In the genomic region with DNA sequence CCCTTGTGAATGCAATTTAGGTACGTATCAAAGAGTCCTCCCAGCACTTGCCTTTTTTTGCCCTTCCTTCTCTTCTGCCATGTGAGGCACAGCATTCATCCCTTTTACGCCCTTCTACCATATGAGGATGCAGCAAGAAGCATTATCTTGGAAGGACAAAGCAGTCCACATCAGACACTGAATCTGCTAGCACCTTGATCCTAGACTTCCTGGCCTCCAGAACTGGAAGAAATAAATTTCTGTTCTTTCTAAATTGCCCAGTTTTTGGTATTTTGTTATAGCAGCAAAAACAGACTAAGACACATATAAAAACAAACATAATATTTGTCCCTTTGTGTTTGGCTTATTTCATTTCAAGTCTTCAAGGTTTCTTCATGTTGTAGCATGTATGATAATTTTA, we compare ENCODE assay signal across 23 cellular contexts.
"Had no signal": no experiment of that assay in that cellular context is flagged by ENCODE, and none has a peak within 500 bp of the region (broad histone marks: within the 10 kb centered on the region; RNA-seq: fewer than 3 reads in every experiment).

No MANE protein-coding gene starts in this region.

- DNase-seq: activated CD4-positive, alpha-beta T cell treated with anti-CD3 and anti-CD28 coated beads, Interleukin-2, amount 10 ng/mL, durations not matched to agents 7 days and 5 days; activated CD4-positive, CD25-positive, alpha-beta regulatory T cell treated with anti-CD3 and anti-CD28 coated beads, Interleukin-2, amount 50 U/mL, for 72 hours; activated CD8-positive, alpha-beta T cell treated with anti-CD3 and anti-CD28 coated beads, Interleukin-2, amount 10 ng/mL, durations not matched to agents 7 days and 5 days; activated naive CD4-positive, alpha-beta T cell; activated naive CD8-positive, alpha-beta T cell treated with anti-CD3 and anti-CD28 coated beads, Interleukin-2, amount 10 ng/mL, durations not matched to agents 7 days and 5 days; amygdala; cerebellar nuclear complex; glutamatergic neuron; left ventricle myocardium inferior; naive thymus-derived CD8-positive, alpha-beta T cell; pancreas; right cardiac atrium; stimulated activated CD4-positive, alpha-beta T cell treated with anti-CD3 and anti-CD28 coated beads, Interleukin-12 subunit alpha, Interleukin-12 subunit beta, amount 100 ng/mL, for 4 hours; transverse colon had no signal

- H3K27ac ChIP-seq: coronary artery, esophagus muscularis mucosa, hepatocyte, left ventricle myocardium inferior, pancreas, transverse colon had no signal

- H3K9me3 Mint-ChIP-seq: activated T-helper 2 cell treated with anti-CD3 and anti-CD28 coated beads, Interferon-gamma antibody, Interleukin-2, Interleukin-4, amounts not matched to agents 10 μg/mL and 5 μg/mL and 100 μg/mL, durations not matched to agents 14 hours and 24 hours and 36 hours; T-helper 1 cell treated with Interleukin-12 subunit alpha and Interleukin-12 subunit beta and Interleukin-4 antibody, amounts not matched to agents 30 μg/mL and 1 μg/mL, for 36 hours had no signal

- H3K4me2 ChIP-seq: hepatocyte had no signal

- H3K27me3 Mint-ChIP-seq: activated CD4-positive, alpha-beta T cell treated with anti-CD3 and anti-CD28 coated beads, Interleukin-2, amount 10 ng/mL, durations not matched to agents 7 days and 5 days; activated naive CD8-positive, alpha-beta T cell treated with anti-CD3 and anti-CD28 coated beads, Interleukin-2, amount 10 ng/mL, durations not matched to agents 7 days and 5 days; naive thymus-derived CD8-positive, alpha-beta T cell had no signal

- ATAC-seq: activated CD8-positive, alpha-beta T cell treated with anti-CD3 and anti-CD28 coated beads, Interleukin-2, amount 10 ng/mL, durations not matched to agents 7 days and 5 days; naive thymus-derived CD8-positive, alpha-beta T cell; pancreas; right cardiac atrium had no signal

- H3K36me3 ChIP-seq: pancreas had no signal

- H3K27me3 ChIP-seq: esophagus muscularis mucosa, hepatocyte, pancreas, transverse colon had no signal

- H2AFZ ChIP-seq: hepatocyte had no signal

- H3K27ac Mint-ChIP-seq: activated CD4-positive, alpha-beta T cell treated with anti-CD3 and anti-CD28 coated beads, Interleukin-2, amount 10 ng/mL, durations not matched to agents 7 days and 5 days; activated CD8-positive, alpha-beta T cell treated with anti-CD3 and anti-CD28 coated beads, Interleukin-2, amount 10 ng/mL, durations not matched to agents 7 days and 5 days; activated naive CD8-positive, alpha-beta T cell treated with anti-CD3 and anti-CD28 coated beads, Interleukin-2, amount 10 ng/mL, durations not matched to agents 7 days and 5 days; activated T-helper 2 cell treated with anti-CD3 and anti-CD28 coated beads, Interferon-gamma antibody, Interleukin-2, Interleukin-4, amounts not matched to agents 10 μg/mL and 5 μg/mL and 100 μg/mL, durations not matched to agents 14 hours and 24 hours and 36 hours; mesothelial cell of epicardium; T-helper 1 cell treated with Interleukin-12 subunit alpha and Interleukin-12 subunit beta and Interleukin-4 antibody, amounts not matched to agents 30 μg/mL and 1 μg/mL, for 36 hours had no signal

- H3K4me3 Mint-ChIP-seq: activated CD4-positive, alpha-beta T cell treated with anti-CD3 and anti-CD28 coated beads, Interleukin-2, amount 10 ng/mL, durations not matched to agents 7 days and 5 days; activated CD8-positive, alpha-beta T cell treated with anti-CD3 and anti-CD28 coated beads, Interleukin-2, amount 10 ng/mL, durations not matched to agents 7 days and 5 days; activated naive CD8-positive, alpha-beta T cell treated with anti-CD3 and anti-CD28 coated beads, Interleukin-2, amount 10 ng/mL, durations not matched to agents 7 days and 5 days; mesothelial cell of epicardium; naive thymus-derived CD8-positive, alpha-beta T cell; T-helper 1 cell treated with Interleukin-12 subunit alpha and Interleukin-12 subunit beta and Interleukin-4 antibody, amounts not matched to agents 30 μg/mL and 1 μg/mL, for 36 hours had no signal

- H3K4me3 ChIP-seq: coronary artery, esophagus muscularis mucosa, hepatocyte, left ventricle myocardium inferior, pancreas, transverse colon had no signal

- H3K4me1 Mint-ChIP-seq: mesothelial cell of epicardium had no signal

- H3K9me3 ChIP-seq: esophagus muscularis mucosa, left ventricle myocardium inferior, pancreas, transverse colon had no signal

- FAIRE-seq: bronchial epithelial cell, frontal cortex, pancreas, urothelium cell line had no signal
